ENCODE assay signal across 11 cellular contexts in genomic region chr14:71566276-71566675, GRCh38.
DNase-seq lines count a peak whose midpoint lies in the region; ATAC-seq, FAIRE-seq and TF ChIP-seq lines count a peak whose summit lies in the region.
"Had no signal": no experiment of that assay in that cellular context is flagged by ENCODE, and none has a peak within 500 bp of the region (broad histone marks: within the 10 kb centered on the region; RNA-seq: fewer than 3 reads in every experiment).

No MANE protein-coding gene starts in this region.

- H3K9ac ChIP-seq in KMS-11 = no peak overlapping the region

- no peaks in the 10 kb centered on the region for H4K20me1 ChIP-seq in KMS-11 (ENCODE audit: insufficient read depth)

- no peaks in the 10 kb centered on the region for H3K27me3 Mint-ChIP-seq in memory B cell

- H3K4me1 Mint-ChIP-seq in memory B cell = peaks cover 11% of the 10 kb centered on the region

- no peak for TF ChIP-seq CTCF in KMS-11 (conservative IDR thresholded peaks at IDR 0.05; ENCODE audit: low read depth, low read length)
- no peak for TF ChIP-seq CTCF in upper lobe of left lung (IDR thresholded peaks at IDR 0.05)
- no peak for TF ChIP-seq CTCF in adrenal gland (IDR thresholded peaks at IDR 0.05)

- intact Hi-C loops in adrenal gland (cut with DNase I) = no loop called here

- H3K27ac ChIP-seq in KMS-11 = no peak overlapping the region
- H3K27ac ChIP-seq in upper lobe of left lung = no peak overlapping the region
- no peak overlapping the region for H3K27ac ChIP-seq in adrenal gland
- H3K27ac ChIP-seq: right lobe of liver, WERI-Rb-1 had no signal

- ATAC-seq in GM18505 (IDR thresholded peaks at IDR 0.05; ENCODE audit: unreplicated experiment) (peak; percentile 61), GM21576 (IDR thresholded peaks at IDR 0.05; ENCODE audit: unreplicated experiment) (peak; percentile 72), memory B cell (ENCODE audit: low read depth) (peak; percentile 89), upper lobe of left lung (ENCODE audit: low FRiP score in 2 of 2) (no peak)

- H3K4me3 ChIP-seq in KMS-11 (IDR thresholded peaks at IDR 0.05; ENCODE audit: insufficient read depth, low read depth, low read length) (no peak overlapping the region), upper lobe of left lung (no peak overlapping the region), adrenal gland (no peak overlapping the region)
- H3K4me3 ChIP-seq: right lobe of liver had no signal

- no peak overlapping the region for H3K27ac Mint-ChIP-seq in memory B cell

- peaks cover 3% of the 10 kb centered on the region for H3K36me3 Mint-ChIP-seq in memory B cell

- H3K9me3 Mint-ChIP-seq in memory B cell = no peaks in the 10 kb centered on the region

- no peak for FAIRE-seq in urothelium cell line (lab: Jason Lieb, UNC)

- no peaks in the 10 kb centered on the region for H3K79me2 ChIP-seq in KMS-11 (ENCODE audit: insufficient read depth, low read depth)

- no peak for DNase-seq in memory B cell (ENCODE audit: low spot score in 2 of 2)
- DNase-seq in upper lobe of left lung = no peak
- no peak for DNase-seq in adrenal gland
- DNase-seq in urothelium cell line (ENCODE audit: low spot score) = no peak
- no peak for DNase-seq in HT-29 (ENCODE audit: low spot score)
- DNase-seq: NCI-H2081, right lobe of liver, WERI-Rb-1 had no signal

- H3K27me3 ChIP-seq in KMS-11 (ENCODE audit: insufficient read depth, low read depth) (no peaks in the 10 kb centered on the region), upper lobe of left lung (no peaks in the 10 kb centered on the region), adrenal gland (no peaks in the 10 kb centered on the region)
- H3K27me3 ChIP-seq: right lobe of liver had no signal

- H3K36me3 ChIP-seq in KMS-11 (ENCODE audit: insufficient read depth) (no peaks in the 10 kb centered on the region; the same call in 1 of the 2 replicates), upper lobe of left lung (no peaks in the 10 kb centered on the region), adrenal gland (replicated peaks in 1 of 2) (no peaks in the 10 kb centered on the region)
- H3K36me3 ChIP-seq: right lobe of liver, WERI-Rb-1 had no signal

- no peak for TF ChIP-seq EP300 in upper lobe of left lung (IDR thresholded peaks at IDR 0.05)

- H3K4me2 ChIP-seq in KMS-11 = peak overlapping the region; percentile 88

- H2AFZ ChIP-seq in KMS-11 (ENCODE audit: low read depth) = no peak overlapping the region

- H3K9me3 ChIP-seq in upper lobe of left lung (no peaks in the 10 kb centered on the region), adrenal gland (replicated peaks in 1 of 3) (no peaks in the 10 kb centered on the region)
- H3K9me3 ChIP-seq: right lobe of liver had no signal

- peak overlapping the region; percentile 43 for H3K4me3 Mint-ChIP-seq in memory B cell

- H3K4me1 ChIP-seq in KMS-11 (ENCODE audit: low read depth, poor library complexity, severe bottlenecking) (peaks cover 25% of the 10 kb centered on the region), upper lobe of left lung (peaks cover 0 to 8% (median 4%) of the 10 kb centered on the region in 4 donors), adrenal gland (replicated peaks in 1 of 2) (peaks cover 7 to 12% of the 10 kb centered on the region in 2 donors)
- H3K4me1 ChIP-seq: right lobe of liver had no signal

- no peak for TF ChIP-seq POLR2A in GM18505 (IDR thresholded peaks at IDR 0.05; ENCODE audit: borderline replicate concordance, extremely low read depth, insufficient read depth, insufficient read length)
- TF ChIP-seq POLR2A in upper lobe of left lung (IDR thresholded peaks at IDR 0.05) = no peak
- TF ChIP-seq POLR2A in adrenal gland (IDR thresholded peaks at IDR 0.05) = no peak

- 17 to 30% methylated on average over 4 of the region's 4 CpGs for WGBS in upper lobe of left lung, 2 donors
- WGBS in adrenal gland, 4 donors = 42 to 57% (median 53%) methylated on average over 4 of the region's 4 CpGs

Comparison
In these comparisons a context has a peak if more than half of its experiments do, and no peak if none do; other contexts are left out.
1. ATAC-seq: peak in GM18505 (single experiment), GM21576 (single experiment) and memory B cell (single experiment); none in upper lobe of left lung (0 of 2).